In genomic region chr1:29601021-29601420, GRCh38 we compare ENCODE assay signal across 25 cellular contexts.
"Had no signal": no experiment of that assay in that cellular context is flagged by ENCODE, and none has a peak within 500 bp of the region (broad histone marks: within the 10 kb centered on the region; RNA-seq: fewer than 3 reads in every experiment).

No MANE protein-coding gene starts in this region.

- H3K4me3 ChIP-seq: ascending aorta, breast epithelium, heart right ventricle had no signal

- H3K27ac ChIP-seq: ascending aorta, breast epithelium, epithelial cell of prostate, heart right ventricle had no signal

- ATAC-seq: activated CD4-positive, alpha-beta T cell treated with anti-CD3 and anti-CD28 coated beads for 36 hours; activated CD8-positive, alpha-beta T cell treated with anti-CD3 and anti-CD28 coated beads, Interleukin-2, amount 10 ng/mL, durations not matched to agents 7 days and 5 days; activated naive CD4-positive, alpha-beta T cell treated with anti-CD3 and anti-CD28 coated beads, Interleukin-2, amount 50 U/mL, for 72 hours; activated T-cell treated with anti-CD3 and anti-CD28 coated beads, Interleukin-2, amount 50 U/mL, for 72 hours; heart right ventricle had no signal

- H3K4me1 Mint-ChIP-seq: activated CD4-positive, alpha-beta T cell treated with anti-CD3 and anti-CD28 coated beads for 36 hours; activated CD4-positive, alpha-beta T cell treated with anti-CD3 and anti-CD28 coated beads, Interleukin-2, amount 10 ng/mL, durations not matched to agents 24 days and 14 days; activated naive CD4-positive, alpha-beta T cell treated with anti-CD3 and anti-CD28 coated beads, Interleukin-2, amount 10 ng/mL, durations not matched to agents 7 days and 5 days; activated naive CD8-positive, alpha-beta T cell treated with anti-CD3 and anti-CD28 coated beads, Interleukin-2, amount 10 ng/mL, durations not matched to agents 7 days and 5 days; brain; central memory CD8-positive, alpha-beta T cell had no signal

- H3K4me3 Mint-ChIP-seq: activated CD4-positive, alpha-beta memory T cell treated with anti-CD3 and anti-CD28 coated beads for 36 hours; activated CD4-positive, alpha-beta T cell treated with anti-CD3 and anti-CD28 coated beads for 36 hours; activated CD4-positive, alpha-beta T cell treated with anti-CD3 and anti-CD28 coated beads, Interleukin-2, amount 10 ng/mL, durations not matched to agents 24 days and 14 days; activated CD8-positive, alpha-beta T cell treated with anti-CD3 and anti-CD28 coated beads, Interleukin-2, amount 10 ng/mL, durations not matched to agents 7 days and 5 days; activated naive CD4-positive, alpha-beta T cell treated with anti-CD3 and anti-CD28 coated beads, Interleukin-2, amount 10 ng/mL, durations not matched to agents 7 days and 5 days; activated naive CD8-positive, alpha-beta T cell treated with anti-CD3 and anti-CD28 coated beads, Interleukin-2, amount 10 ng/mL, durations not matched to agents 7 days and 5 days; activated T-cell treated with anti-CD3 and anti-CD28 coated beads, Interleukin-2, amount 50 U/mL, for 24 hours; activated T-cell treated with anti-CD3 and anti-CD28 coated beads, Interleukin-2, amount 50 U/mL, for 72 hours; brain; central memory CD8-positive, alpha-beta T cell had no signal

- DNase-seq: activated CD4-positive, alpha-beta memory T cell treated with anti-CD3 and anti-CD28 coated beads for 36 hours; activated CD4-positive, alpha-beta T cell treated with anti-CD3 and anti-CD28 coated beads for 36 hours; activated CD4-positive, alpha-beta T cell treated with anti-CD3 and anti-CD28 coated beads, Interleukin-2, amount 10 ng/mL, durations not matched to agents 24 days and 14 days; activated CD4-positive, CD25-positive, alpha-beta regulatory T cell; activated CD4-positive, CD25-positive, alpha-beta regulatory T cell treated with anti-CD3 and anti-CD28 coated beads, Interleukin-2, amount 50 U/mL, for 72 hours; activated gamma-delta T cell; activated naive CD4-positive, alpha-beta T cell; activated naive CD4-positive, alpha-beta T cell treated with anti-CD3 and anti-CD28 coated beads, Interleukin-2, amount 10 ng/mL, durations not matched to agents 7 days and 5 days; activated naive CD8-positive, alpha-beta T cell treated with anti-CD3 and anti-CD28 coated beads, Interleukin-2, amount 10 ng/mL, durations not matched to agents 7 days and 5 days; activated T-cell treated with anti-CD3 and anti-CD28 coated beads for 4 hours; activated T-cell treated with anti-CD3 and anti-CD28 coated beads, Interleukin-2, amount 50 U/mL, for 24 hours; activated T-cell treated with anti-CD3 and anti-CD28 coated beads, Interleukin-2, amount 50 U/mL, for 72 hours; cortex of kidney; dermis blood vessel endothelial cell; effector CD8-positive, alpha-beta T cell; foreskin fibroblast; heart right ventricle; T-helper 2 cell had no signal

- H3K27ac Mint-ChIP-seq: activated CD4-positive, alpha-beta memory T cell treated with anti-CD3 and anti-CD28 coated beads for 36 hours; activated CD4-positive, alpha-beta T cell treated with anti-CD3 and anti-CD28 coated beads for 36 hours; activated CD4-positive, alpha-beta T cell treated with anti-CD3 and anti-CD28 coated beads, Interleukin-2, amount 10 ng/mL, durations not matched to agents 24 days and 14 days; activated CD8-positive, alpha-beta T cell treated with anti-CD3 and anti-CD28 coated beads, Interleukin-2, amount 10 ng/mL, durations not matched to agents 7 days and 5 days; activated naive CD4-positive, alpha-beta T cell treated with anti-CD3 and anti-CD28 coated beads, Interleukin-2, amount 10 ng/mL, durations not matched to agents 7 days and 5 days; activated naive CD4-positive, alpha-beta T cell treated with anti-CD3 and anti-CD28 coated beads, Interleukin-2, amount 50 U/mL, for 72 hours; activated T-cell treated with anti-CD3 and anti-CD28 coated beads, Interleukin-2, amount 50 U/mL, for 24 hours; activated T-cell treated with anti-CD3 and anti-CD28 coated beads, Interleukin-2, amount 50 U/mL, for 72 hours; brain had no signal

- H3K9me3 Mint-ChIP-seq: activated CD4-positive, alpha-beta memory T cell treated with anti-CD3 and anti-CD28 coated beads for 36 hours; activated CD4-positive, alpha-beta T cell treated with anti-CD3 and anti-CD28 coated beads, Interleukin-2, amount 10 ng/mL, durations not matched to agents 24 days and 14 days; activated naive CD4-positive, alpha-beta T cell treated with anti-CD3 and anti-CD28 coated beads, Interleukin-2, amount 10 ng/mL, durations not matched to agents 7 days and 5 days; activated T-cell treated with anti-CD3 and anti-CD28 coated beads, Interleukin-2, amount 50 U/mL, for 24 hours; activated T-cell treated with anti-CD3 and anti-CD28 coated beads, Interleukin-2, amount 50 U/mL, for 72 hours; brain; central memory CD8-positive, alpha-beta T cell had no signal

- H3K36me3 Mint-ChIP-seq: activated CD4-positive, alpha-beta memory T cell treated with anti-CD3 and anti-CD28 coated beads for 36 hours; activated naive CD4-positive, alpha-beta T cell treated with anti-CD3 and anti-CD28 coated beads, Interleukin-2, amount 10 ng/mL, durations not matched to agents 7 days and 5 days; activated naive CD4-positive, alpha-beta T cell treated with anti-CD3 and anti-CD28 coated beads, Interleukin-2, amount 50 U/mL, for 72 hours; activated naive CD8-positive, alpha-beta T cell treated with anti-CD3 and anti-CD28 coated beads, Interleukin-2, amount 10 ng/mL, durations not matched to agents 7 days and 5 days; brain had no signal
